ENCODE assay signal across 1 cellular context in the genomic region with DNA sequence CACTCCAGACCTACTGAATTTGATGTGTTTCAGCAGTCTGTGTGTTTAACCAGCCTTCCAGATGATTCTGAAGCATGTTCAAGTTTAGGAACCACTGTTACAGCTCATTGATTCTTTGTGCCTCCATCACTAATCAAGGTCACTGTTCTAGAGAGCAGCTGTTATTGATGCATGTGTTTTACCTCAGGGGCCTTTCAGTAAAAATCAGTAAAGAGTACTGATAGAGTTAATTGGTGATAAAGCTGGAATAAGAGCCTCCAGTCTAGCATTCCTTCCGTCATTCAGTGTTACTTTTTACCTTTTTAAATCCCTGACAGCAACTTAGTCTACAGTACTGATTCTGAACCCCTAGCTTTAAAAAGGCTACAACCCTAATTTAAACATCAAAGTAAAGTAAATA.
TF ChIP-seq lines count a peak whose summit lies in the region.

No MANE protein-coding gene starts in this region.

TF ChIP-seq in SK-N-SH, 30 proteins besides CTCF, POLR2A, EP300 and RAD21 (continued from another document):
- TF ChIP-seq GATA2 (CRISPR knock-in tag; IDR thresholded peaks at IDR 0.05): peak; percentile 43
TF ChIP-seq in SK-N-SH: peak in this region for 3.
